ENCODE assay signal across 20 cellular contexts in the genomic region with DNA sequence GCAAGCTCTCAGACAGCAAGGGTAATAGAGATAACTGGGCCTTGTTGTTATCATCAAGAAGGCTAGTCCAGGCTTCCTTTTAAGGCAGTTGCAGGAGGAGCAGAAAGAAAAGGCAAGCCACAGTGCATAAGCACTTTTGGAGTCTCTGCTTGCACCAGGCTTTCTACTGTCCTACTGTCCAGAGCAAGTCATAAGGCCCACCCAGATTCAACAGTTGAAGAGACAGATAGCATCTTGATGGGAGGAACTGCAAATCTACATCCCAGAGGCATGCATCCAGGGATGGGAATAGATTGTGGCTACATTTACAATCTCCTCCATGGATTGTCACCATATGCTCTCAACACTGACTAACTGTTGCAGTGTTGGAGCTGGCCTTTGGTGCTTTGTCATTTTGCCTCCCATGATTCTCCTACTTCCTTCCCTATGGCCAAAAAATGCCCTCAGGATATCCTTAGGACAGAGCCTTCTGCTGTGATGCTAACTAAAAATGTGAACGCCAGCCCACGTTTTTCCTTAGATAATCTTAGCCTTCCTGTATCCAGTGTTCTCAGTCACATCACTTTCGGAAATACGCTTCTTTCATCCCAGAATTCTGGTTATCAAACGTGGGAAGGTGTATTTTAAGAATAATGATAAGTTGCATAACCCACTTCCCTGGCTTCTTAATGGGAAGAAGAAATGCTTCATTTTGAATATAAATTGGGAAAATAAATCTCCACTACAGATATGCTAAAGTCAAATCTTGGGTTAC. TPM values are rescaled to one million over a fixed set of nuclear protein-coding genes. Genes with fewer than 3 reads are reported as not detected.
DNase-seq lines count a peak whose midpoint lies in the region; ATAC-seq and TF ChIP-seq lines count a peak whose summit lies in the region.
"Had no signal": no experiment of that assay in that cellular context is flagged by ENCODE, and none has a peak within 500 bp of the region (broad histone marks: within the 10 kb centered on the region; RNA-seq: fewer than 3 reads in every experiment).

No MANE protein-coding gene starts in this region.

- H3K9me3 Mint-ChIP-seq in activated CD4-positive, alpha-beta T cell treated with anti-CD3 and anti-CD28 coated beads, Interleukin-2, amount 10 ng/mL, durations not matched to agents 7 days and 5 days = peaks cover 50% of the 10 kb centered on the region
- peaks cover 21% of the 10 kb centered on the region for H3K9me3 Mint-ChIP-seq in activated naive CD8-positive, alpha-beta T cell treated with anti-CD3 and anti-CD28 coated beads, Interleukin-2, amount 50 U/mL, for 24 hours
- peaks cover 10 to 23% of the 10 kb centered on the region in 2 donors for H3K9me3 Mint-ChIP-seq in natural killer cell

- no peaks in the 10 kb centered on the region for H3K27me3 ChIP-seq in prostate gland (replicated peaks; ENCODE audit: insufficient read depth)
- H3K27me3 ChIP-seq: breast epithelium had no signal

- H3K9me3 ChIP-seq in prostate gland = no peaks in the 10 kb centered on the region
- H3K9me3 ChIP-seq: A549 had no signal

- WGBS in prostate gland = 84% methylated on average over 5 of the region's 5 CpGs

- no peak for TF ChIP-seq POLR2A in prostate gland (IDR thresholded peaks at IDR 0.05)

- no peak for DNase-seq in activated CD4-positive, alpha-beta T cell treated with anti-CD3 and anti-CD28 coated beads, Interleukin-2, amount 10 ng/mL, durations not matched to agents 7 days and 5 days
- DNase-seq in activated CD4-positive, alpha-beta T cell treated with anti-CD3 and anti-CD28 coated beads, Interleukin-2, amount 50 U/mL, for 48 hours = no peak
- DNase-seq in OCI-M1 (lab: John Stamatoyannopoulos, UW) (peak; percentile 46), natural killer cell (no peak), hepatic stellate cell (ENCODE audit: low spot score) (no peak), prostate gland (ENCODE audit: low spot score) (no peak)
- no peak for DNase-seq in activated naive CD8-positive, alpha-beta T cell treated with anti-CD3 and anti-CD28 coated beads, Interleukin-2, amount 50 U/mL, for 24 hours
- DNase-seq: activated CD8-positive, alpha-beta memory T cell treated with anti-CD3 and anti-CD28 coated beads for 24 hours; glutamatergic neuron; naive B cell; NCI-H1092 treated with DMSO at 0.1 percent for 48 hours; NCI-H526; SIG-M5; stimulated activated naive CD4-positive, alpha-beta T cell treated with Interleukin-2 at 50 U/mL for 16 hours had no signal

- POLR2A ChIA-PET in activated CD4-positive, alpha-beta T cell treated with anti-CD3 and anti-CD28 coated beads, Interleukin-2, amount 10 ng/mL, durations not matched to agents 7 days and 5 days (lab: Charles Lee) = no interaction called here

- H3K4me3 Mint-ChIP-seq in activated CD4-positive, alpha-beta T cell treated with anti-CD3 and anti-CD28 coated beads, Interleukin-2, amount 10 ng/mL, durations not matched to agents 7 days and 5 days = peak overlapping the region; percentile 92
- no peak overlapping the region for H3K4me3 Mint-ChIP-seq in activated naive CD8-positive, alpha-beta T cell treated with anti-CD3 and anti-CD28 coated beads, Interleukin-2, amount 50 U/mL, for 24 hours
- peak overlapping the region; percentile 96 for H3K4me3 Mint-ChIP-seq in natural killer cell
- H3K4me3 Mint-ChIP-seq: naive B cell had no signal

- intact Hi-C loops in natural killer cell (cut with micrococcal nuclease) = no loop called here
- intact Hi-C loops in prostate gland (cut with DNase I) = no loop called here

- no peaks in the 10 kb centered on the region for H3K36me3 ChIP-seq in prostate gland
- H3K36me3 ChIP-seq: breast epithelium had no signal

- H3K4me1 Mint-ChIP-seq in activated CD4-positive, alpha-beta T cell treated with anti-CD3 and anti-CD28 coated beads, Interleukin-2, amount 10 ng/mL, durations not matched to agents 7 days and 5 days = peaks cover 66% of the 10 kb centered on the region
- peaks cover 42% of the 10 kb centered on the region for H3K4me1 Mint-ChIP-seq in activated naive CD8-positive, alpha-beta T cell treated with anti-CD3 and anti-CD28 coated beads, Interleukin-2, amount 50 U/mL, for 24 hours
- peaks cover 53 to 64% of the 10 kb centered on the region in 2 donors for H3K4me1 Mint-ChIP-seq in natural killer cell

- H3K36me3 Mint-ChIP-seq in activated CD4-positive, alpha-beta T cell treated with anti-CD3 and anti-CD28 coated beads, Interleukin-2, amount 10 ng/mL, durations not matched to agents 7 days and 5 days (ENCODE audit: low read depth) = peaks cover 81% of the 10 kb centered on the region
- peaks cover 53% of the 10 kb centered on the region for H3K36me3 Mint-ChIP-seq in activated naive CD8-positive, alpha-beta T cell treated with anti-CD3 and anti-CD28 coated beads, Interleukin-2, amount 50 U/mL, for 24 hours (ENCODE audit: low read depth)
- peaks cover 74% of the 10 kb centered on the region for H3K36me3 Mint-ChIP-seq in natural killer cell
- H3K36me3 Mint-ChIP-seq: naive B cell had no signal

- peak overlapping the region; percentile 94 for H3K27ac Mint-ChIP-seq in activated CD4-positive, alpha-beta T cell treated with anti-CD3 and anti-CD28 coated beads, Interleukin-2, amount 10 ng/mL, durations not matched to agents 7 days and 5 days
- peak overlapping the region; percentile 92 for H3K27ac Mint-ChIP-seq in activated naive CD8-positive, alpha-beta T cell treated with anti-CD3 and anti-CD28 coated beads, Interleukin-2, amount 50 U/mL, for 24 hours
- H3K27ac Mint-ChIP-seq in natural killer cell = peak overlapping the region; percentile 90 to 95

- TF ChIP-seq CTCF in natural killer cell (IDR thresholded peaks at IDR 0.05) = no peak
- no peak for TF ChIP-seq CTCF in prostate gland (IDR thresholded peaks at IDR 0.05)

- no peak for ATAC-seq in activated naive CD8-positive, alpha-beta T cell treated with anti-CD3 and anti-CD28 coated beads, Interleukin-2, amount 50 U/mL, for 24 hours
- ATAC-seq in natural killer cell (no peak), GM21390 (IDR thresholded peaks at IDR 0.05; ENCODE audit: unreplicated experiment) (no peak)
- ATAC-seq: A549 had no signal

- no peaks in the 10 kb centered on the region for H3K4me1 ChIP-seq in prostate gland (replicated peaks)
- H3K4me1 ChIP-seq: A549, breast epithelium had no signal

- CTCF ChIA-PET in activated CD4-positive, alpha-beta T cell treated with anti-CD3 and anti-CD28 coated beads, Interleukin-2, amount 10 ng/mL, durations not matched to agents 7 days and 5 days (lab: Charles Lee) = interaction anchor here (0.5 to 4.5 kb wide), 8 partner anchors 8 to 121 kb away, joined by 3 to 27 read pairs (median 4); a partner anchor contains a TSS

- no peak overlapping the region for H3K4me3 ChIP-seq in prostate gland
- H3K4me3 ChIP-seq: A549, breast epithelium had no signal

- no peaks in the 10 kb centered on the region for H3K27me3 Mint-ChIP-seq in activated CD4-positive, alpha-beta T cell treated with anti-CD3 and anti-CD28 coated beads, Interleukin-2, amount 10 ng/mL, durations not matched to agents 7 days and 5 days
- H3K27me3 Mint-ChIP-seq in activated naive CD8-positive, alpha-beta T cell treated with anti-CD3 and anti-CD28 coated beads, Interleukin-2, amount 50 U/mL, for 24 hours = no peaks in the 10 kb centered on the region
- H3K27me3 Mint-ChIP-seq in natural killer cell (ENCODE audit: low read depth in 2 of 2) = no peaks in the 10 kb centered on the region

- no peak overlapping the region for H3K27ac ChIP-seq in prostate gland
- H3K27ac ChIP-seq: A549, HL-60 had no signal

RNA-seq across cellular contexts. Expression of a gene that starts 3.7 kb away (rescaled TPM):
- total RNA-seq in activated CD4-positive, alpha-beta T cell treated with anti-CD3 and anti-CD28 coated beads, Interleukin-2, amount 10 ng/mL, durations not matched to agents 7 days and 5 days = 100 to 1,000 TPM; 311 to 335 TPM
- total RNA-seq in natural killer cell = 100 to 1,000 TPM; 105 to 215 (median 124) TPM
- 10 to 100 TPM in 1 of 2 donors, 1 to 10 TPM in 1; 6.9 to 11.0 TPM for total RNA-seq in prostate gland
- total RNA-seq: renal cortical epithelial cell had no signal

RNA-seq across cellular contexts. Expression of a gene that starts 56.2 kb away (rescaled TPM):
- 100 to 1,000 TPM; 239 to 244 TPM for total RNA-seq in activated CD4-positive, alpha-beta T cell treated with anti-CD3 and anti-CD28 coated beads, Interleukin-2, amount 10 ng/mL, durations not matched to agents 7 days and 5 days
- total RNA-seq in natural killer cell (100 to 1,000 TPM in 1 of 3 donors, 10 to 100 TPM in 2; 66.3 to 100 (median 67.6) TPM), prostate gland (1 to 10 TPM; 6.9 to 9.0 TPM)
- total RNA-seq: H4 had no signal

Comparison
In these comparisons a context has a peak if more than half of its experiments do, and no peak if none do; other contexts are left out.
1. RNA of a gene that starts 3.7 kb away (total RNA-seq): 311 to 335 TPM in activated CD4-positive, alpha-beta T cell treated with anti-CD3 and anti-CD28 coated beads, Interleukin-2, amount 10 ng/mL, durations not matched to agents 7 days and 5 days and 105 to 215 TPM in natural killer cell; 6.9 to 11.0 TPM in prostate gland; every median in the first group is over 4 times any median in the second.
2. RNA of a gene that starts 56.2 kb away (total RNA-seq): 239 to 244 TPM in activated CD4-positive, alpha-beta T cell treated with anti-CD3 and anti-CD28 coated beads, Interleukin-2, amount 10 ng/mL, durations not matched to agents 7 days and 5 days and 66.3 to 100 TPM in natural killer cell; 6.9 to 9.0 TPM in prostate gland; every median in the first group is over 4 times any median in the second.
3. Peak in every context shown above with its lines, with median percentiles within 50 percentile points of each other: H3K27ac Mint-ChIP-seq.